Comparison of ENCODE assay signal across 22 cellular contexts in the genomic region with DNA sequence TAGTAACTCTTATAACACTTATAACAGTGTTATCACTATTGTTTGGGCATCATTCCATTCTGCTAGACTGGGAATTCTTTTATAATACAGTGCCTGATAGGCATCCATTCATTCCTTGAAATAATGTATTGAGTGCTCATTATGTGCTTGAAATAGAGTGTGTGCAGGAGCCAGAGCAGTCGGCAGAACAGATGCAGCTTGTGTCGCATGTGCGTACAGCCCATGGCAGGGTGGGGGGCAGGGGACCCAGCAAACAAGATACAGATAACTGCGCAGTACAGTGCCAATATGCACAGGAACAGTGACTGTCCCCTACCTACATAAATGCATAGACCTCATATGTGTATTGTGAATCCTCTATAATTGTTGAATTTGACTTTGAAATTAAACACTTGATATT.
DNase-seq lines count a peak whose midpoint lies in the region; ATAC-seq and TF ChIP-seq lines count a peak whose summit lies in the region.
"Had no signal": no experiment of that assay in that cellular context is flagged by ENCODE, and none has a peak within 500 bp of the region (broad histone marks: within the 10 kb centered on the region; RNA-seq: fewer than 3 reads in every experiment).

No MANE protein-coding gene starts in this region.

- WGBS in gastroesophageal sphincter (ENCODE audit: low coverage in 1 of 2), 2 donors = 67% methylated on average over 2 of the region's 4 CpGs; no CpG with 5 or more reads in 1 of the 2 donors

- H3K27ac ChIP-seq in gastroesophageal sphincter (peak overlapping the region; percentile 82 to 99 (median 86)), gastrocnemius medialis (peak overlapping the region in 3 of 4 donors; percentile 31 to 73 (median 68))
- H3K27ac ChIP-seq in CD8-positive, alpha-beta memory T cell (ENCODE audit: low read depth, low read length) = no peak overlapping the region
- H3K27ac ChIP-seq: 22Rv1; BLaER1 treated with 17β-estradiol and CSF1 and Interleukin-3, amounts not matched to agents 10 nM and 100 nM had no signal

- H3K27me3 Mint-ChIP-seq in CD8-positive, alpha-beta memory T cell = no peaks in the 10 kb centered on the region

- H3K9me3 ChIP-seq in gastroesophageal sphincter (no peaks in the 10 kb centered on the region), gastrocnemius medialis (no peaks in the 10 kb centered on the region), HAP-1 (no peaks in the 10 kb centered on the region)
- H3K9me3 ChIP-seq in CD8-positive, alpha-beta memory T cell (ENCODE audit: low read length) = no peaks in the 10 kb centered on the region
- H3K9me3 ChIP-seq: ovary, Peyer's patch had no signal

- POLR2A ChIA-PET in CD8-positive, alpha-beta memory T cell (lab: Charles Lee) = no interaction called here

- peaks cover 44 to 97% (median 52%) of the 10 kb centered on the region in 3 donors for H3K4me1 ChIP-seq in gastroesophageal sphincter
- H3K4me1 ChIP-seq in gastrocnemius medialis = peaks cover 67 to 73% of the 10 kb centered on the region in 2 donors
- H3K4me1 ChIP-seq in HAP-1 = no peaks in the 10 kb centered on the region
- H3K4me1 ChIP-seq in CD8-positive, alpha-beta memory T cell (ENCODE audit: insufficient read depth, low read length) = peaks cover 5% of the 10 kb centered on the region

- H3K27me3 ChIP-seq in gastroesophageal sphincter = no peaks in the 10 kb centered on the region
- H3K27me3 ChIP-seq in gastrocnemius medialis = no peaks in the 10 kb centered on the region
- peaks cover 5% of the 10 kb centered on the region for H3K27me3 ChIP-seq in HAP-1 (ENCODE audit: low read depth)
- no peaks in the 10 kb centered on the region for H3K27me3 ChIP-seq in CD8-positive, alpha-beta memory T cell (ENCODE audit: insufficient read depth, low read length, poor library complexity, severe bottlenecking)
- H3K27me3 ChIP-seq: BLaER1 treated with 17β-estradiol and CSF1 and Interleukin-3, amounts not matched to agents 10 nM and 100 nM; ovary; Peyer's patch had no signal

- no peak for TF ChIP-seq POLR2A in gastroesophageal sphincter (IDR thresholded peaks at IDR 0.05)
- TF ChIP-seq POLR2A in gastrocnemius medialis (IDR thresholded peaks at IDR 0.05) = no peak

- intact Hi-C loops in gastrocnemius medialis (cut with DNase I; ENCODE audit: low total_unique reads) = no loop called here

- CTCF ChIA-PET in CD8-positive, alpha-beta memory T cell (lab: Charles Lee) = no interaction called here

- peaks cover 38 to 73% (median 69%) of the 10 kb centered on the region in 3 donors for H3K4me1 Mint-ChIP-seq in CD8-positive, alpha-beta memory T cell

- no peaks in the 10 kb centered on the region for H3K9me3 Mint-ChIP-seq in CD8-positive, alpha-beta memory T cell
- H3K9me3 Mint-ChIP-seq: activated naive CD4-positive, alpha-beta T cell treated with anti-CD3 and anti-CD28 coated beads, Interleukin-2, amount 50 U/mL, for 72 hours had no signal

- no peak for TF ChIP-seq CTCF in gastroesophageal sphincter (IDR thresholded peaks at IDR 0.05)
- TF ChIP-seq CTCF in gastrocnemius medialis (IDR thresholded peaks at IDR 0.05 in 4 of 5, conservative IDR thresholded peaks at IDR 0.05 in 1 of 5) = no peak

- H3K36me3 ChIP-seq in gastroesophageal sphincter = no peaks in the 10 kb centered on the region
- no peaks in the 10 kb centered on the region for H3K36me3 ChIP-seq in gastrocnemius medialis
- H3K36me3 ChIP-seq in HAP-1 (replicated peaks) = no peaks in the 10 kb centered on the region
- H3K36me3 ChIP-seq in CD8-positive, alpha-beta memory T cell (ENCODE audit: insufficient read depth, low read length) = no peaks in the 10 kb centered on the region
- H3K36me3 ChIP-seq: ovary, Peyer's patch had no signal

- H3K36me3 Mint-ChIP-seq in CD8-positive, alpha-beta memory T cell = peaks cover 0 to 3% (median under 1%) of the 10 kb centered on the region in 3 donors

- H3K4me3 Mint-ChIP-seq in CD8-positive, alpha-beta memory T cell = no peak overlapping the region

- peak; percentile 9 for DNase-seq in DMS 273 (lab: John Stamatoyannopoulos, UW; ENCODE audit: unreplicated experiment)
- no peak for DNase-seq in DMS 273 treated with DMSO at 0.1 percent for 48 hours (lab: John Stamatoyannopoulos, UW)
- peak; percentile 40 for DNase-seq in NCI-H82 treated with DMSO at 0.1 percent for 48 hours (lab: John Stamatoyannopoulos, UW; ENCODE audit: unreplicated experiment)
- DNase-seq in gastrocnemius medialis = no peak
- DNase-seq in HAP-1 (ENCODE audit: low spot score in 2 of 2) = no peak
- no peak for DNase-seq in CD8-positive, alpha-beta memory T cell
- DNase-seq: activated CD4-positive, alpha-beta T cell treated with anti-CD3 and anti-CD28 coated beads, Interleukin-2, amount 50 U/mL, for 4 hours; activated T-cell treated with anti-CD3 and anti-CD28 coated beads, Interleukin-2, amount 50 U/mL, for 1 hour; hippocampal formation; MM.1S; NCI-H2107; NCI-H774; ovary; Peyer's patch; stimulated activated CD4-positive, alpha-beta T cell treated with anti-CD3 and anti-CD28 coated beads, Interleukin-4, amount 100 ng/mL, for 1 hour; SW 1271 had no signal

- no peak for TF ChIP-seq EP300 in gastroesophageal sphincter (IDR thresholded peaks at IDR 0.05)

- in situ Hi-C loops in gastrocnemius medialis (cut with MboI; ENCODE audit: low sequenced_read_pairs in 4 of 4) (no loop called here), HAP-1 (cut with MboI; ENCODE audit: low sequenced_read_pairs) (no loop called here)

- no peak for ATAC-seq in gastroesophageal sphincter
- ATAC-seq in gastrocnemius medialis = no peak
- no peak for ATAC-seq in GM18517 (IDR thresholded peaks at IDR 0.05; ENCODE audit: unreplicated experiment)
- ATAC-seq: activated naive CD4-positive, alpha-beta T cell treated with anti-CD3 and anti-CD28 coated beads, Interleukin-2, amount 50 U/mL, for 72 hours; esophagus mucosa had no signal

- H3K27ac Mint-ChIP-seq in CD8-positive, alpha-beta memory T cell = no peak overlapping the region
- H3K27ac Mint-ChIP-seq: activated naive CD4-positive, alpha-beta T cell treated with anti-CD3 and anti-CD28 coated beads, Interleukin-2, amount 50 U/mL, for 72 hours had no signal

- H3K4me3 ChIP-seq in gastroesophageal sphincter (no peak overlapping the region), gastrocnemius medialis (no peak overlapping the region), HAP-1 (no peak overlapping the region)
- no peak overlapping the region for H3K4me3 ChIP-seq in CD8-positive, alpha-beta memory T cell (ENCODE audit: low read length)
- H3K4me3 ChIP-seq: BLaER1 treated with 17β-estradiol and CSF1 and Interleukin-3, amounts not matched to agents 10 nM and 100 nM; ovary; Peyer's patch had no signal

Comparison
In these comparisons a context has a peak if more than half of its experiments do, and no peak if none do; other contexts are left out.
1. DNase-seq: peak in DMS 273 (single experiment) and NCI-H82 treated with DMSO at 0.1 percent for 48 hours (single experiment); none in DMS 273 treated with DMSO at 0.1 percent for 48 hours (single experiment), gastrocnemius medialis (0 of 2), HAP-1 (0 of 2) and CD8-positive, alpha-beta memory T cell (0 of 5).